Comparison of ENCODE assay signal across 1 cellular context in genomic region chr17:80986046-80986445, GRCh38.
TF ChIP-seq lines count a peak whose summit lies in the region.

No MANE protein-coding gene starts in this region.

TF ChIP-seq in PFSK-1, 5 proteins besides CTCF, POLR2A, EP300 and RAD21 (continued from another document):
- TF ChIP-seq REST (IDR thresholded peaks at IDR 0.05; ENCODE audit: insufficient read depth in 1 of 2, low read depth in 2 of 2, low read length in 2 of 2): peak in 1 of 2 experiments; percentile 6; a peak in 1 of 4 replicates
TF ChIP-seq in PFSK-1: peak in this region for 2.
